9 cellular contexts compared by ENCODE assay signal in genomic region chr19:44808463-44809371, GRCh38. TPM values are rescaled to one million over a fixed set of nuclear protein-coding genes. Genes with fewer than 3 reads are reported as not detected.
DNase-seq lines count a peak whose midpoint lies in the region; ATAC-seq and TF ChIP-seq lines count a peak whose summit lies in the region.
"Had no signal": no experiment of that assay in that cellular context is flagged by ENCODE, and none has a peak within 500 bp of the region (broad histone marks: within the 10 kb centered on the region; RNA-seq: fewer than 3 reads in every experiment).

Gene BCAM, plus strand, starts transcription at chr19:44809103. Its CDS starts 22 bp downstream, at chr19:44809125.

- no peaks in the 10 kb centered on the region for H4K20me1 ChIP-seq in neural progenitor cell (ENCODE audit: low read depth)
- no peaks in the 10 kb centered on the region for H4K20me1 ChIP-seq in MM.1S (ENCODE audit: insufficient read depth, low read length)

- H3K27ac Mint-ChIP-seq in neural progenitor cell: no peak within 1 kb of the TSS

- peaks cover 19% of the 10 kb centered on the region for H3K27me3 Mint-ChIP-seq in neural progenitor cell (ENCODE audit: insufficient read depth, low read depth)

- H3K27ac ChIP-seq in neural progenitor cell (no peak within 1 kb of the TSS), MM.1S (ENCODE audit: low read length) (no peak within 1 kb of the TSS)
- H3K27ac ChIP-seq: neutrophil had no signal

- TF ChIP-seq CTCF in neural progenitor cell (IDR thresholded peaks at IDR 0.05) (no peak), MM.1S (IDR thresholded peaks at IDR 0.05; ENCODE audit: low read length) (no peak)

- H3K27me3 ChIP-seq in adipocyte (replicated peaks; ENCODE audit: control insufficient read depth, insufficient read depth, low read length) (no peaks in the 10 kb centered on the region), neural progenitor cell (peaks cover 6% of the 10 kb centered on the region), MM.1S (replicated peaks; ENCODE audit: insufficient read depth, low read length) (peaks cover 77% of the 10 kb centered on the region)

- peak within 1 kb of the TSS; percentile 70 for H2AFZ ChIP-seq in neural progenitor cell (replicated peaks)
- H2AFZ ChIP-seq in MM.1S (ENCODE audit: low read length): no peak within 1 kb of the TSS

- H3K4me2 ChIP-seq in neural progenitor cell: peak within 1 kb of the TSS; percentile 99
- H3K4me2 ChIP-seq in MM.1S (ENCODE audit: low read depth, low read length): no peak within 1 kb of the TSS

- H3K4me3 ChIP-seq in adipocyte (ENCODE audit: low read length): peak within 1 kb of the TSS; percentile 75
- peak within 1 kb of the TSS; percentile 76 for H3K4me3 ChIP-seq in neural progenitor cell
- H3K4me3 ChIP-seq in MM.1S (ENCODE audit: low read length): no peak within 1 kb of the TSS

- H3K9me3 ChIP-seq in adipocyte (ENCODE audit: control insufficient read depth, low read length) (peaks cover 9% of the 10 kb centered on the region), neural progenitor cell (ENCODE audit: low read depth) (no peaks in the 10 kb centered on the region), MM.1S (replicated peaks; ENCODE audit: insufficient read depth, low read length) (no peaks in the 10 kb centered on the region)
- H3K9me3 ChIP-seq: neutrophil had no signal

- peaks cover 45% of the 10 kb centered on the region for H3K4me1 Mint-ChIP-seq in neural progenitor cell

- no peaks in the 10 kb centered on the region for H3K9me2 ChIP-seq in MM.1S (replicated peaks; ENCODE audit: insufficient read depth, low read length)

- ATAC-seq in GM21737 (IDR thresholded peaks at IDR 0.05; ENCODE audit: unreplicated experiment): no peak

- H3K4me1 ChIP-seq in adipocyte (ENCODE audit: control insufficient read depth, insufficient read depth, low read length) (peaks cover 10% of the 10 kb centered on the region), neural progenitor cell (peaks cover 22% of the 10 kb centered on the region), MM.1S (ENCODE audit: low read length) (no peaks in the 10 kb centered on the region)

- H3K9me3 Mint-ChIP-seq in neural progenitor cell: no peaks in the 10 kb centered on the region

- DNase-seq in AG08396 (ENCODE audit: low spot score) (peak; percentile 98), HT-29 (ENCODE audit: low spot score) (peak; percentile 79), adipocyte (ENCODE audit: low read depth) (peak; percentile 91), glomerular visceral epithelial cell (ENCODE audit: extremely low spot score) (peak; percentile 87), neural progenitor cell (ENCODE audit: low spot score) (peak; percentile 91), MM.1S (no peak)
- DNase-seq in activated CD4-positive, CD25-positive, alpha-beta regulatory T cell (lab: John Stamatoyannopoulos, UW): no peak

- H3K36me3 ChIP-seq in adipocyte (ENCODE audit: control insufficient read depth, insufficient read depth, low read length, severe bottlenecking) (no peaks in the 10 kb centered on the region), neural progenitor cell (no peaks in the 10 kb centered on the region), MM.1S (replicated peaks; ENCODE audit: insufficient read depth, low read length) (no peaks in the 10 kb centered on the region)
- H3K36me3 ChIP-seq: neutrophil had no signal

- H3K36me3 Mint-ChIP-seq in neural progenitor cell: peaks cover 2% of the 10 kb centered on the region

- no peaks in the 10 kb centered on the region for H3K79me2 ChIP-seq in neural progenitor cell (ENCODE audit: low read depth)
- no peaks in the 10 kb centered on the region for H3K79me2 ChIP-seq in MM.1S (ENCODE audit: low read length)

- peak within 1 kb of the TSS; percentile 81 for H3K4me3 Mint-ChIP-seq in neural progenitor cell

- H3K9ac ChIP-seq in adipocyte (ENCODE audit: low read length) (peak within 1 kb of the TSS; percentile 66), neural progenitor cell (peak within 1 kb of the TSS; percentile 48), MM.1S (ENCODE audit: low read length) (no peak within 1 kb of the TSS)

- H3F3A ChIP-seq in neural progenitor cell (ENCODE audit: low read depth) (peaks cover 27% of the 10 kb centered on the region), MM.1S (ENCODE audit: insufficient read depth, low read length) (no peaks in the 10 kb centered on the region)

RNA-seq across cellular contexts. Expression of gene BCAM, which starts in this region (rescaled TPM):
- total RNA-seq in HT-29 (2014; rRNA removed; shearing (Covaris generic)): 150 and 201 TPM in 2 replicates
- 7.1 and 16.9 TPM in 2 replicates for total RNA-seq in neural progenitor cell (ENCODE audit: low replicate concordance)

Comparison
In these comparisons a context has a peak if more than half of its experiments do, and no peak if none do; other contexts are left out.
1. DNase-seq: peak in AG08396 (single experiment), HT-29 (single experiment), adipocyte (single experiment), glomerular visceral epithelial cell (single experiment) and neural progenitor cell (single experiment); none in MM.1S (single experiment) and activated CD4-positive, CD25-positive, alpha-beta regulatory T cell (0 of 4).